In the genomic region with DNA sequence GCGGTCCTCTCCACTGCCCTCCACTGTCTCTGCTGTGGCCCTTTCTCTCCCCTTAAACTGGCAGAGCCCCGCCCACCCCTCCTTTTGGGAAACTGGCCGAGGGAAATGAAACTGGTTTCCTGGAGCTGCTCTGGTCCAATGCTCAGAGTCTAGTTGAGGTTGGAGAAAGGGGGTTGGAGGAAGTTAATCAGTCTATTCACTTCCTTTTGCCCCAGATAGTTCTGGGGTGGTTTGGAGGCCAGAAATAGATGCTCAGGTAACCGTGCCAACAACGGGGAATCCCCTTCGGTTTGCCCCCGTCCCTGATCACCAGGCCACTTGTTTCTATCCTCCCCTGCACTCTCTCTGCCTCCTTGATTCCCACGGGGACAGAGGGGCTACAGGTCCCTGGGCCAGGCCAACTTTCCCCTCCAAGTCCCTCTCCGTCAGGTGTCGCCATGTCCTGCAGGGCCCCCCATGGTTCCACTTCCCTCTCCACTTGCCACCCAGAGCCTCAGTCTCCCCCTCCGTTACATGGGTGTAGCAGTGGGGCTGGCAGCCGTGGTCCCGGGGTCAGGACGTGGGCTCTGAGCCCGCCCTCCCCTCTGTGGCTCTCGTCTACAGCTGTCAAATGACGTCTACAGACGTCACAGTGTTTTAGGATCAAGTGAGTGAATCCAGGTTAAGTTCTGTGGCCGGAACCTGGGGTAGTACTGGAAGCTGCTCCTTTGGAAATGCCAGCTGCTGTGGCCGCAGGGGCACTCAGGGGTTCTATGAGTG, we compare ENCODE assay signal across 8 cellular contexts. TPM values are rescaled to one million over a fixed set of nuclear protein-coding genes. Genes with fewer than 3 reads are reported as not detected.
DNase-seq lines count a peak whose midpoint lies in the region; ATAC-seq, FAIRE-seq and TF ChIP-seq lines count a peak whose summit lies in the region.

A gene with protein sequence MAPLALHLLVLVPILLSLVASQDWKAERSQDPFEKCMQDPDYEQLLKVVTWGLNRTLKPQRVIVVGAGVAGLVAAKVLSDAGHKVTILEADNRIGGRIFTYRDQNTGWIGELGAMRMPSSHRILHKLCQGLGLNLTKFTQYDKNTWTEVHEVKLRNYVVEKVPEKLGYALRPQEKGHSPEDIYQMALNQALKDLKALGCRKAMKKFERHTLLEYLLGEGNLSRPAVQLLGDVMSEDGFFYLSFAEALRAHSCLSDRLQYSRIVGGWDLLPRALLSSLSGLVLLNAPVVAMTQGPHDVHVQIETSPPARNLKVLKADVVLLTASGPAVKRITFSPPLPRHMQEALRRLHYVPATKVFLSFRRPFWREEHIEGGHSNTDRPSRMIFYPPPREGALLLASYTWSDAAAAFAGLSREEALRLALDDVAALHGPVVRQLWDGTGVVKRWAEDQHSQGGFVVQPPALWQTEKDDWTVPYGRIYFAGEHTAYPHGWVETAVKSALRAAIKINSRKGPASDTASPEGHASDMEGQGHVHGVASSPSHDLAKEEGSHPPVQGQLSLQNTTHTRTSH (minus strand): TSS at position 25 of the 759 bp plus-strand sequence. CDS start 727 bp downstream, outside the sequence.

- TF ChIP-seq POLR2A in K562 (conservative IDR thresholded peaks at IDR 0.05), result no peak

- DNase-seq in K562 (ENCODE audit: extremely low read depth in 1 of 4, low spot score in 3 of 4) (no peak), thoracic aorta (ENCODE audit: low spot score) (no peak), WERI-Rb-1 (no peak)
- peak in 7 of 10 donors; percentile 29 to 60 (median 43) for DNase-seq in naive thymus-derived CD8-positive, alpha-beta T cell

- H4K20me1 ChIP-seq in K562 (replicated peaks; ENCODE audit: control insufficient read depth, insufficient read depth, low read length), result peaks cover 3% of the 10 kb centered on the region; the same call in 1 of the 2 replicates

- H3K4me1 ChIP-seq in K562 (replicated peaks in 1 of 2; ENCODE audit: control insufficient read depth in 2 of 2, insufficient read depth in 2 of 2, low read length in 2 of 2) (peaks cover 0 to 27% of the 10 kb centered on the region in 2 experiments; a peak in 4 of 5 replicates), thoracic aorta (ENCODE audit: control insufficient read depth in 1 of 2, low read depth in 2 of 2) (no peaks in the 10 kb centered on the region)

- H3K9me1 ChIP-seq in K562 (ENCODE audit: control insufficient read depth, insufficient read depth, low read length), result peaks cover 5% of the 10 kb centered on the region

- H3K9me3 ChIP-seq in K562 (replicated peaks; ENCODE audit: control insufficient read depth, insufficient read depth, low read depth, low read length), result no peaks in the 10 kb centered on the region
- H3K9me3 ChIP-seq in thoracic aorta, result no peaks in the 10 kb centered on the region
- no peaks in the 10 kb centered on the region for H3K9me3 ChIP-seq in WERI-Rb-1 (ENCODE audit: severe bottlenecking)

- peak within 1 kb of the TSS; percentile 87 for H3K4me3 Mint-ChIP-seq in T-helper 1 cell treated with Interleukin-12 subunit alpha and Interleukin-12 subunit beta and Interleukin-4 antibody, amounts not matched to agents 30 μg/mL and 1 μg/mL, for 36 hours
- peak within 1 kb of the TSS; percentile 50 to 88 (median 78) for H3K4me3 Mint-ChIP-seq in naive thymus-derived CD8-positive, alpha-beta T cell

- H3K36me3 ChIP-seq in K562 (ENCODE audit: control insufficient read depth, insufficient read depth, low read length) (no peaks in the 10 kb centered on the region), thoracic aorta (no peaks in the 10 kb centered on the region), WERI-Rb-1 (no peaks in the 10 kb centered on the region)

- peaks cover 39% of the 10 kb centered on the region for H3K4me1 Mint-ChIP-seq in T-helper 1 cell treated with Interleukin-12 subunit alpha and Interleukin-12 subunit beta and Interleukin-4 antibody, amounts not matched to agents 30 μg/mL and 1 μg/mL, for 36 hours (ENCODE audit: low read depth)
- peaks cover 13 to 29% (median 23%) of the 10 kb centered on the region in 4 donors for H3K4me1 Mint-ChIP-seq in naive thymus-derived CD8-positive, alpha-beta T cell

- peaks cover 4% of the 10 kb centered on the region for H3K36me3 Mint-ChIP-seq in T-helper 1 cell treated with Interleukin-12 subunit alpha and Interleukin-12 subunit beta and Interleukin-4 antibody, amounts not matched to agents 30 μg/mL and 1 μg/mL, for 36 hours (ENCODE audit: low read depth)
- H3K36me3 Mint-ChIP-seq in naive thymus-derived CD8-positive, alpha-beta T cell, result no peaks in the 10 kb centered on the region

- TF ChIP-seq CTCF in K562 (IDR thresholded peaks at IDR 0.05 in 2 of 3, conservative IDR thresholded peaks at IDR 0.05 in 1 of 3; ENCODE audit: insufficient read depth in 2 of 3, low read depth in 1 of 3, low read length in 3 of 3) (no peak), thoracic aorta (IDR thresholded peaks at IDR 0.05) (no peak), WERI-Rb-1 (IDR thresholded peaks at IDR 0.05; ENCODE audit: low read depth, low read length) (no peak)

- TF ChIP-seq EP300 in K562 (IDR thresholded peaks at IDR 0.05; ENCODE audit: low read length), result no peak

- no peak within 1 kb of the TSS for H3K27ac ChIP-seq in K562 (ENCODE audit: extremely low read depth, low read depth, low read length)
- H3K27ac ChIP-seq in thoracic aorta, result peak within 1 kb of the TSS in 1 of 2 donors; percentile 10
- no peak within 1 kb of the TSS for H3K27ac ChIP-seq in WERI-Rb-1

- no peak for FAIRE-seq in K562 (lab: Jason Lieb, UNC)

- no TSS peak for BruUV-seq in K562 (replicated peaks; lab: Mats Ljungman, UMichigan)

- no peaks in the 10 kb centered on the region for H3K9me3 Mint-ChIP-seq in T-helper 1 cell treated with Interleukin-12 subunit alpha and Interleukin-12 subunit beta and Interleukin-4 antibody, amounts not matched to agents 30 μg/mL and 1 μg/mL, for 36 hours
- H3K9me3 Mint-ChIP-seq in naive thymus-derived CD8-positive, alpha-beta T cell, result no peaks in the 10 kb centered on the region

- H3K4me2 ChIP-seq in K562 (ENCODE audit: insufficient read depth, low read length), result peak within 1 kb of the TSS; percentile 32

- intact Hi-C loops in K562 (cut with micrococcal nuclease), result no loop called here

- peak within 1 kb of the TSS; percentile 98 for H3K27ac Mint-ChIP-seq in T-helper 1 cell treated with Interleukin-12 subunit alpha and Interleukin-12 subunit beta and Interleukin-4 antibody, amounts not matched to agents 30 μg/mL and 1 μg/mL, for 36 hours
- H3K27ac Mint-ChIP-seq in naive thymus-derived CD8-positive, alpha-beta T cell, result peak within 1 kb of the TSS; percentile 78 to 98 (median 90)

- CTCF ChIA-PET in K562 (lab: Yijun Ruan, JAX; ENCODE audit: low intra/inter-chr PET ratio), result no interaction called here

- POLR2A ChIA-PET in K562 (lab: Yijun Ruan, JAX), result interaction anchor here (1.5 kb wide), 1 partner anchor 10 kb away, joined by 4 read pairs; no protein-coding TSS in a partner anchor
- POLR2A ChIA-PET in naive thymus-derived CD8-positive, alpha-beta T cell (lab: Charles Lee), result interaction anchor here (1.0 to 3.0 kb wide), 4 partner anchors 20 to 32 kb away, joined by 3 to 9 read pairs (median 4); a partner anchor contains a TSS

- no peaks in the 10 kb centered on the region for H3K27me3 Mint-ChIP-seq in T-helper 1 cell treated with Interleukin-12 subunit alpha and Interleukin-12 subunit beta and Interleukin-4 antibody, amounts not matched to agents 30 μg/mL and 1 μg/mL, for 36 hours (ENCODE audit: low read depth)
- H3K27me3 Mint-ChIP-seq in naive thymus-derived CD8-positive, alpha-beta T cell, result no peaks in the 10 kb centered on the region

- WGBS in K562 (ENCODE audit: insufficient coverage, low coverage, missing lambda C conversion rate), result 31% methylated on average over 16 of the region's 20 CpGs

- no peak within 1 kb of the TSS for H3K4me3 ChIP-seq in K562
- H3K4me3 ChIP-seq in thoracic aorta, result peak within 1 kb of the TSS; percentile 35
- no peak within 1 kb of the TSS for H3K4me3 ChIP-seq in WERI-Rb-1 (ENCODE audit: low read depth, low read length)

- no peak for TF ChIP-seq RAD21 in K562 (CRISPR knock-in tag; conservative IDR thresholded peaks at IDR 0.05 in 1 of 2, IDR thresholded peaks at IDR 0.05 in 1 of 2)

- no peaks in the 10 kb centered on the region for H3K79me2 ChIP-seq in K562 (ENCODE audit: control insufficient read depth, insufficient read depth, low read length)

- peak within 1 kb of the TSS in 1 of 2 experiments; percentile 65; a peak in 2 of 4 replicates for H3K9ac ChIP-seq in K562 (ENCODE audit: insufficient read depth in 1 of 2, low read depth in 2 of 2, low read length in 2 of 2)

- no peak within 1 kb of the TSS for H2AFZ ChIP-seq in K562 (ENCODE audit: low read depth, low read length)

- in situ Hi-C loops in K562 (cut with MboI), result no loop called here

- H3K27me3 ChIP-seq in K562 (ENCODE audit: control insufficient read depth in 2 of 2, insufficient read depth in 2 of 2, low read length in 2 of 2), result peaks cover 2 to 14% of the 10 kb centered on the region in 2 experiments; a peak in 3 of 5 replicates
- H3K27me3 ChIP-seq in thoracic aorta (replicated peaks; ENCODE audit: insufficient read depth), result no peaks in the 10 kb centered on the region
- no peaks in the 10 kb centered on the region for H3K27me3 ChIP-seq in WERI-Rb-1 (ENCODE audit: insufficient read depth, low read depth, severe bottlenecking)

- ATAC-seq in GM18508 (IDR thresholded peaks at IDR 0.05; ENCODE audit: insufficient read depth, unreplicated experiment) (peak; percentile 33), HG03060 (IDR thresholded peaks at IDR 0.05; ENCODE audit: low read depth, unreplicated experiment) (peak; percentile 51), K562 (no peak; the same call in 2 of the 3 replicates), thoracic aorta (ENCODE audit: insufficient number of reproducible peaks, low FRiP score, low read depth) (no peak), HG02938 (IDR thresholded peaks at IDR 0.05; ENCODE audit: unreplicated experiment) (no peak)
- peak; percentile 71 to 72 for ATAC-seq in naive thymus-derived CD8-positive, alpha-beta T cell

RNA-seq across cellular contexts. Expression of the gene that starts here (rescaled TPM):
- total RNA-seq in K562 (2011; cell fraction: chromatin; rRNA removed; ENCODE audit: low replicate concordance), result 0.93 TPM in 1 of 2 replicates, not detected in the other
- 1.8 TPM in 2 replicates for total RNA-seq in K562 (2011; cell fraction: nucleolus; rRNA removed)
- total RNA-seq in K562 (2011; cell fraction: nucleoplasm; rRNA removed), result 0.37 and 0.46 TPM in 2 replicates
- total RNA-seq in K562 (2014; rRNA removed) (0.90 and 0.95 TPM in 2 replicates), K562 (2014; rRNA removed; fragmentation: Illumina TruSeq; extraction: Trizol) (0.33 TPM in 1 of 2 replicates, not detected in the other), K562 (2015; rRNA removed; fragmentation: Illumina TruSeq; extraction: Trizol) (0.19 and 0.43 TPM in 2 replicates), K562 (2021) (0.55 and 0.76 TPM in 2 replicates), thoracic aorta (1 to 10 TPM; 1.5 to 2.2 TPM)
- polyA plus RNA-seq in K562 (2011; rRNA removed) (0.06 and 0.31 TPM in 2 replicates), K562 (2014; fragmentation: Illumina TruSeq; extraction: Trizol) (0.15 TPM in 1 of 2 replicates, not detected in the other), K562 (2014; fragmentation: Nextera tagmentation; extraction: Ambion mirVana) (under 1 TPM in 1 of 2 experiments, not detected in 1; 0.13 TPM), K562 (2014; rRNA removed) (0.09 and 0.44 TPM in 2 replicates)
- polyA plus RNA-seq in K562 (2011; cell fraction: cytosol; rRNA removed), result 0.04 and 0.36 TPM in 2 replicates
- polyA plus RNA-seq in K562 (2011; cell fraction: nucleus; rRNA removed), result 0.24 and 0.27 TPM in 2 replicates
- 0.50 and 0.56 TPM in 2 replicates for polyA plus RNA-seq in K562 (2012)
- polyA minus RNA-seq in K562 (2011; rRNA and poly(A)+ RNA removed), result 0.11 TPM in 1 of 2 replicates, not detected in the other
- 0.67 and 0.73 TPM in 2 replicates for polyA minus RNA-seq in K562 (2011; cell fraction: cytosol; rRNA and poly(A)+ RNA removed)
- polyA minus RNA-seq in K562 (2011; cell fraction: nucleus; rRNA and poly(A)+ RNA removed), result 0.67 and 0.81 TPM in 2 replicates
- total RNA-seq in naive thymus-derived CD8-positive, alpha-beta T cell, result 1 to 10 TPM in 1 of 2 experiments, under 1 TPM in 1; 0.85 to 1.1 TPM
- under 1 TPM; 0.24 to 0.26 (median 0.25) TPM for polyA plus RNA-seq in naive thymus-derived CD8-positive, alpha-beta T cell

Comparison
In these comparisons a context has a peak if more than half of its experiments do, and no peak if none do; other contexts are left out.
1. ATAC-seq: peak in GM18508 (single experiment), HG03060 (single experiment) and naive thymus-derived CD8-positive, alpha-beta T cell (2 of 2); none in K562 (single experiment), thoracic aorta (single experiment) and HG02938 (single experiment).
2. DNase-seq: peak in naive thymus-derived CD8-positive, alpha-beta T cell (7 of 10); none in K562 (0 of 4), thoracic aorta (single experiment) and WERI-Rb-1 (single experiment).